In genomic region chr7:55569797-55570196, GRCh38 we compare ENCODE assay signal across 8 cellular contexts. TPM values are rescaled to one million over a fixed set of nuclear protein-coding genes. Genes with fewer than 3 reads are reported as not detected.
DNase-seq lines count a peak whose midpoint lies in the region; ATAC-seq, FAIRE-seq and TF ChIP-seq lines count a peak whose summit lies in the region.

No MANE protein-coding gene starts in this region.

- 89% methylated on average over 4 of the region's 4 CpGs for WGBS in HepG2 (ENCODE audit: low lambda C conversion rate)
- WGBS in right lobe of liver (ENCODE audit: insufficient coverage, low coverage, low lambda C conversion rate, missing lambda C conversion rate) = 69% methylated on average over 4 of the region's 4 CpGs

- FAIRE-seq in HepG2 (lab: Jason Lieb, UNC) = no peak

- H2AFZ ChIP-seq in HepG2 (ENCODE audit: low read length) = no peak overlapping the region

- peaks cover 3% of the 10 kb centered on the region; the same call in 1 of the 2 replicates for H4K20me1 ChIP-seq in HepG2 (ENCODE audit: insufficient read depth, low read length)

- CTCF ChIA-PET in HepG2 (lab: Yijun Ruan, JAX; ENCODE audit: low intra/inter-chr PET ratio, low total read pairs) = no interaction called here

- no peak for DNase-seq in HepG2 (ENCODE audit: low spot score)
- no peak for DNase-seq in right lobe of liver
- DNase-seq in activated T-cell treated with anti-CD3 and anti-CD28 coated beads for 48 hours (ENCODE audit: low read depth) = peak; percentile 51
- DNase-seq in gastrocnemius medialis = no peak
- no peak for DNase-seq in retina
- DNase-seq in coronary artery (ENCODE audit: low spot score) = no peak
- DNase-seq in A172 (ENCODE audit: low spot score) = no peak

- POLR2A ChIA-PET in HepG2 (lab: Yijun Ruan, JAX) = no interaction called here

- H3K4me2 ChIP-seq in HepG2 (ENCODE audit: low read depth, low read length) = peak overlapping the region; percentile 37; the same call in 1 of the 2 replicates

- intact Hi-C loops in HepG2 (cut with micrococcal nuclease; ENCODE audit: unreplicated experiment) = loop anchor here (2.0 to 10.0 kb wide), 2 partner anchors 145 to 205 kb away; partner anchors contain the start of gene LANCL2
- intact Hi-C loops in right lobe of liver (cut with DNase I) = no loop called here
- intact Hi-C loops in gastrocnemius medialis (cut with DNase I; ENCODE audit: low total_unique reads) = loop anchor here (10.0 kb wide), 4 partner anchors 205 to 535 kb away; partner anchors contain the start of genes CHCHD2, LANCL2, NIPSNAP2 and ZNF713

- H3K4me1 ChIP-seq in HepG2 (ENCODE audit: insufficient read depth, low read length) (peaks cover 66% of the 10 kb centered on the region), right lobe of liver (peaks cover 0 to 37% (median 13%) of the 10 kb centered on the region in 4 donors), gastrocnemius medialis (peaks cover 60 to 73% of the 10 kb centered on the region in 2 donors)

- no peak for TF ChIP-seq RAD21 in HepG2 (CRISPR knock-in tag; IDR thresholded peaks at IDR 0.05)

- no peak overlapping the region for H3K9ac ChIP-seq in HepG2 (ENCODE audit: insufficient read depth, low read depth, low read length)

- no peak overlapping the region for H3K4me3 ChIP-seq in HepG2 (replicated peaks in 1 of 3; ENCODE audit: insufficient read depth in 1 of 3, low read depth in 2 of 3, low read length in 3 of 3)
- no peak overlapping the region for H3K4me3 ChIP-seq in right lobe of liver
- H3K4me3 ChIP-seq in gastrocnemius medialis = no peak overlapping the region
- no peak overlapping the region for H3K4me3 ChIP-seq in coronary artery

- TF ChIP-seq POLR2A in HepG2 (IDR thresholded peaks at IDR 0.05; ENCODE audit: insufficient read depth in 1 of 2, low read depth in 2 of 2, low read length in 2 of 2) (no peak), right lobe of liver (IDR thresholded peaks at IDR 0.05) (no peak), gastrocnemius medialis (IDR thresholded peaks at IDR 0.05) (no peak)

- H3K9me3 ChIP-seq in HepG2 (ENCODE audit: low read length) (no peaks in the 10 kb centered on the region), right lobe of liver (no peaks in the 10 kb centered on the region), gastrocnemius medialis (no peaks in the 10 kb centered on the region)

- no peak overlapping the region for H3K27ac ChIP-seq in HepG2 (ENCODE audit: extremely low read length, insufficient read depth, low read length)
- no peak overlapping the region for H3K27ac ChIP-seq in right lobe of liver
- peak overlapping the region; percentile 40 to 96 (median 72) for H3K27ac ChIP-seq in gastrocnemius medialis
- H3K27ac ChIP-seq in coronary artery = peak overlapping the region in 1 of 2 donors; percentile 21

- in situ Hi-C loops in HepG2 (cut with HindIII; ENCODE audit: extremely low pct_ligation_motif_present, low pct_unique_long_range_greater_than_20kb) = no loop called here
- in situ Hi-C loops in gastrocnemius medialis (cut with MboI; ENCODE audit: low sequenced_read_pairs in 4 of 4) = no loop called here

- no peaks in the 10 kb centered on the region for H3K36me3 ChIP-seq in HepG2 (replicated peaks in 1 of 2; ENCODE audit: control insufficient read depth in 1 of 2, insufficient read depth in 2 of 2, low read length in 2 of 2)
- H3K36me3 ChIP-seq in right lobe of liver = no peaks in the 10 kb centered on the region
- H3K36me3 ChIP-seq in gastrocnemius medialis = no peaks in the 10 kb centered on the region

- no peak for ATAC-seq in HepG2
- no peak for ATAC-seq in right lobe of liver
- peak; percentile 25 for ATAC-seq in HG03432 (IDR thresholded peaks at IDR 0.05; ENCODE audit: unreplicated experiment)
- no peak for ATAC-seq in gastrocnemius medialis

- no peak for TF ChIP-seq CTCF in HepG2 (CRISPR knock-in tag; IDR thresholded peaks at IDR 0.05)
- no peak for TF ChIP-seq CTCF in right lobe of liver (IDR thresholded peaks at IDR 0.05)
- TF ChIP-seq CTCF in gastrocnemius medialis (IDR thresholded peaks at IDR 0.05 in 4 of 5, conservative IDR thresholded peaks at IDR 0.05 in 1 of 5) = no peak
- TF ChIP-seq CTCF in coronary artery (IDR thresholded peaks at IDR 0.05) = no peak

- BruUV-seq in HepG2 (replicated peaks; lab: Mats Ljungman, UMichigan) = no TSS peak

- H3K79me2 ChIP-seq in HepG2 (ENCODE audit: insufficient read depth, low read length) = peaks cover 63% of the 10 kb centered on the region

- TF ChIP-seq EP300 in HepG2 (IDR thresholded peaks at IDR 0.05; ENCODE audit: low read depth in 2 of 2, low read length in 2 of 2) = no peak
- no peak for TF ChIP-seq EP300 in HepG2 (CRISPR knock-in tag; IDR thresholded peaks at IDR 0.05; ENCODE audit: borderline replicate concordance)

- H3K27me3 ChIP-seq in HepG2 (ENCODE audit: control insufficient read depth in 1 of 2, insufficient read depth in 2 of 2, low read length in 2 of 2) (no peaks in the 10 kb centered on the region; a peak in 1 of 5 replicates), right lobe of liver (no peaks in the 10 kb centered on the region), gastrocnemius medialis (no peaks in the 10 kb centered on the region)

TF ChIP-seq in HepG2, 621 proteins besides CTCF, POLR2A, EP300 and RAD21:
- no peak for TF ChIP-seq GPN1 (CRISPR knock-in tag; IDR thresholded peaks at IDR 0.05; ENCODE audit: borderline replicate concordance)
- no peak for TF ChIP-seq SMAD9 (CRISPR knock-in tag; IDR thresholded peaks at IDR 0.05)
- TF ChIP-seq RXRB (CRISPR knock-in tag; IDR thresholded peaks at IDR 0.05; ENCODE audit: borderline replicate concordance) = no peak
- no peak for TF ChIP-seq ZNF605 (CRISPR knock-in tag; IDR thresholded peaks at IDR 0.05)
- TF ChIP-seq AKNA (CRISPR knock-in tag; IDR thresholded peaks at IDR 0.05; ENCODE audit: borderline replicate concordance) = no peak
- TF ChIP-seq ZNF136 (CRISPR knock-in tag; IDR thresholded peaks at IDR 0.05; ENCODE audit: low read depth) = no peak
- no peak for TF ChIP-seq YEATS4 (CRISPR knock-in tag; IDR thresholded peaks at IDR 0.05; ENCODE audit: borderline replicate concordance)

RNA-seq across cellular contexts. Expression of gene VOPP1, which starts 2.5 kb away (rescaled TPM):
- total RNA-seq in HepG2 (2016; rRNA removed; fragmentation: Illumina TruSeq; extraction: Trizol) (49.9 and 55.3 TPM in 2 replicates), right lobe of liver (10 to 100 TPM; 15.8 to 30.3 (median 23.2) TPM), gastrocnemius medialis (10 to 100 TPM; 17.3 to 27.9 (median 26.5) TPM)
- 29.6 and 31.7 TPM in 2 replicates for total RNA-seq in HepG2 (2016; cell fraction: cytosol; rRNA removed; fragmentation: Illumina TruSeq; extraction: Trizol; ENCODE audit: low read depth)
- total RNA-seq in HepG2 (2016; cell fraction: insoluble cytoplasmic fraction; rRNA removed; fragmentation: Illumina TruSeq; extraction: Trizol) = 43.7 and 56.7 TPM in 2 replicates
- 74.9 and 78.9 TPM in 2 replicates for total RNA-seq in HepG2 (2016; cell fraction: membrane; rRNA removed; fragmentation: Illumina TruSeq; extraction: Trizol)
- total RNA-seq in HepG2 (2016; cell fraction: nucleus; rRNA removed; fragmentation: Illumina TruSeq; extraction: Trizol) = 43.5 and 50.2 TPM in 2 replicates
- 21.3 and 21.8 TPM in 2 replicates for polyA plus RNA-seq in HepG2 (2011; rRNA removed)
- 21.1 and 24.6 TPM in 2 replicates for polyA plus RNA-seq in HepG2 (2011; cell fraction: cytosol; rRNA removed)
- 12.5 and 14.4 TPM in 2 replicates for polyA plus RNA-seq in HepG2 (2011; cell fraction: nucleus; rRNA removed)
- polyA plus RNA-seq in HepG2 (2012) = 24.1 and 26.8 TPM in 2 replicates
- 32.1 and 36.4 TPM in 2 replicates for polyA plus RNA-seq in HepG2 (2016; cell fraction: cytosol; fragmentation: Illumina TruSeq; extraction: Trizol; ENCODE audit: low read depth)
- 38.0 and 40.3 TPM in 2 replicates for polyA plus RNA-seq in HepG2 (2016; cell fraction: insoluble cytoplasmic fraction; fragmentation: Illumina TruSeq; extraction: Trizol; ENCODE audit: low read depth)
- polyA plus RNA-seq in HepG2 (2016; cell fraction: membrane; fragmentation: Illumina TruSeq; extraction: Trizol; ENCODE audit: low read depth) = 62.2 and 67.1 TPM in 2 replicates
- 49.8 and 50.9 TPM in 2 replicates for polyA plus RNA-seq in HepG2 (2016; cell fraction: nucleus; fragmentation: Illumina TruSeq; extraction: Trizol; ENCODE audit: insufficient read depth, low read depth)
- polyA minus RNA-seq in HepG2 (2011; rRNA and poly(A)+ RNA removed; ENCODE audit: low replicate concordance) = 59.2 and 63.5 TPM in 2 replicates
- polyA minus RNA-seq in HepG2 (2011; cell fraction: cytosol; rRNA and poly(A)+ RNA removed) = 28.0 and 28.5 TPM in 2 replicates
- polyA minus RNA-seq in HepG2 (2011; cell fraction: nucleus; rRNA and poly(A)+ RNA removed) = 19.4 and 23.2 TPM in 2 replicates
- 112 and 129 TPM in 2 replicates for total RNA-seq in A172 (2014; rRNA removed; shearing (Covaris generic))

Comparison
In these comparisons a context has a peak if more than half of its experiments do, and no peak if none do; other contexts are left out.
1. intact Hi-C loops: an anchor here in HepG2 (2.0 to 10.0 kb wide) and gastrocnemius medialis (10.0 kb wide); none called in right lobe of liver.
2. H3K27ac ChIP-seq: peak in gastrocnemius medialis (4 of 4); none in HepG2 (single experiment) and right lobe of liver (0 of 3).